ENCODE assay signal across 23 cellular contexts in the genomic region with DNA sequence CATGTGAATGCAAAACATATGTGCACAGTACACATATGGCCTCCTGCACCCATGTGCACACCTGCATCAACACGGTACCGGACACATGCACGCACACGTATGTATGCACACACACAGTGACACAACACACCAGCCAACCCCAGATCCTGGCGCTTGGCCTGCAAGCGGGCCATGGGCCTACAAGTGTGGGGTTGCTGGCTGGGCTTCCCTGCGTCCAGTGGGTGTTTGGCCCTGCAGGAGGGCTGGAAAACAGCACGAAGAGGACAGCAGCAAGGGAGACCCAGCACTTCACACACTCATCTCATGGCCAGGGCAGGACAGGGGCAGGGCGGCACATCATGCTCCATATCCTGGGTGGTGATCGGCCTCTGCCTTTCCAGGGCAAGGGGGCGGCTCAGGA.
"Had no signal": no experiment of that assay in that cellular context is flagged by ENCODE, and none has a peak within 500 bp of the region (broad histone marks: within the 10 kb centered on the region; RNA-seq: fewer than 3 reads in every experiment).

No MANE protein-coding gene starts in this region.

- H3K4me1 ChIP-seq: pancreas, right lobe of liver, upper lobe of right lung had no signal

- H3K4me3 Mint-ChIP-seq: stimulated activated memory B cell treated with anti-CD40 and anti-IgM and Interleukin-4, amounts not matched to agents 10 μg/mL and 1 μg/mL and 100 μg/mL, for 72 hours; stimulated activated naive CD8-positive, alpha-beta T cell treated with anti-CD3 and anti-CD28 coated beads, Interleukin-15, Interleukin-2, amounts not matched to agents 100 ng/mL and 50 ng/mL, for 24 hours had no signal

- H3K27ac Mint-ChIP-seq: naive B cell; progenitor cell of endocrine pancreas; stimulated activated memory B cell treated with anti-CD40 and anti-IgM and Interleukin-4, amounts not matched to agents 10 μg/mL and 1 μg/mL and 100 μg/mL, for 72 hours; stimulated activated naive CD8-positive, alpha-beta T cell treated with anti-CD3 and anti-CD28 coated beads, Interleukin-15, Interleukin-2, amounts not matched to agents 100 ng/mL and 50 ng/mL, for 24 hours had no signal

- H3K36me3 Mint-ChIP-seq: naive B cell; stimulated activated memory B cell treated with anti-CD40 and anti-IgM and Interleukin-4, amounts not matched to agents 10 μg/mL and 1 μg/mL and 100 μg/mL, for 72 hours had no signal

- H3K9me3 ChIP-seq: heart left ventricle, pancreas, right lobe of liver, spleen, tibial artery, upper lobe of right lung had no signal

- H3K36me3 ChIP-seq: pancreas, right lobe of liver, spleen, upper lobe of right lung had no signal

- H3K27ac ChIP-seq: dorsolateral prefrontal cortex, pancreas, right lobe of liver, spleen, tibial artery, upper lobe of right lung had no signal

- H3K27me3 ChIP-seq: heart left ventricle, pancreas, right lobe of liver, tibial artery had no signal

- DNase-seq: cortex of kidney; dorsolateral prefrontal cortex; effector CD8-positive, alpha-beta T cell; heart left ventricle; hippocampal formation; left colon; left ventricle myocardium superior; mesendoderm; naive B cell; nucleus accumbens; right lobe of liver; spleen; stimulated activated CD4-positive, alpha-beta T cell treated with anti-CD3 and anti-CD28 coated beads, Interleukin-15, amount 100 ng/mL, for 24 hours; stimulated activated CD4-positive, alpha-beta T cell treated with anti-CD3 and anti-CD28 coated beads, Interleukin-1b, Interleukin-23, amount 100 ng/mL, for 48 hours; stimulated activated CD4-positive, alpha-beta T cell treated with anti-CD3 and anti-CD28 coated beads, Interleukin-4, amount 100 ng/mL, for 24 hours; tibial artery; upper lobe of right lung had no signal

- H3K4me1 Mint-ChIP-seq: stimulated activated memory B cell treated with anti-CD40 and anti-IgM and Interleukin-4, amounts not matched to agents 10 μg/mL and 1 μg/mL and 100 μg/mL, for 72 hours had no signal

- H3K4me3 ChIP-seq: dorsolateral prefrontal cortex, heart left ventricle, lung, pancreas, right lobe of liver, spleen, tibial artery, upper lobe of right lung had no signal

- H3K27me3 Mint-ChIP-seq: progenitor cell of endocrine pancreas had no signal

- ATAC-seq: esophagus mucosa; left colon; left ventricle myocardium superior; pancreas; right lobe of liver; stimulated activated memory B cell treated with anti-CD40 and anti-IgM and Interleukin-4, amounts not matched to agents 10 μg/mL and 1 μg/mL and 100 μg/mL, for 72 hours; upper lobe of right lung had no signal
